ENCODE assay signal across 13 cellular contexts in genomic region chr4:110009526-110009925, GRCh38.
"Had no signal": no experiment of that assay in that cellular context is flagged by ENCODE, and none has a peak within 500 bp of the region (broad histone marks: within the 10 kb centered on the region; RNA-seq: fewer than 3 reads in every experiment).

No MANE protein-coding gene starts in this region.

- H3K36me3 Mint-ChIP-seq: activated naive CD8-positive, alpha-beta T cell; natural killer cell; stimulated activated memory B cell treated with anti-CD40 and anti-IgM and Interleukin-4, amounts not matched to agents 10 μg/mL and 1 μg/mL and 100 μg/mL, for 72 hours had no signal

- H3K4me1 Mint-ChIP-seq: natural killer cell; stimulated activated memory B cell treated with anti-CD40 and anti-IgM and Interleukin-4, amounts not matched to agents 10 μg/mL and 1 μg/mL and 100 μg/mL, for 72 hours had no signal

- H3K4me3 ChIP-seq: esophagus squamous epithelium, lung, pancreas had no signal

- H3K9me3 ChIP-seq: esophagus squamous epithelium, neutrophil, pancreas had no signal

- H3K27ac Mint-ChIP-seq: activated naive CD8-positive, alpha-beta T cell; natural killer cell; stimulated activated memory B cell treated with anti-CD40 and anti-IgM and Interleukin-4, amounts not matched to agents 10 μg/mL and 1 μg/mL and 100 μg/mL, for 72 hours had no signal

- H3K9me3 Mint-ChIP-seq: natural killer cell; stimulated activated memory B cell treated with anti-CD40 and anti-IgM and Interleukin-4, amounts not matched to agents 10 μg/mL and 1 μg/mL and 100 μg/mL, for 72 hours had no signal

- ATAC-seq: natural killer cell; pancreas; sciatic nerve; stimulated activated memory B cell treated with anti-CD40 and anti-IgM and Interleukin-4, amounts not matched to agents 10 μg/mL and 1 μg/mL and 100 μg/mL, for 72 hours had no signal

- H3K27me3 ChIP-seq: esophagus squamous epithelium, neutrophil, pancreas had no signal

- H3K27ac ChIP-seq: esophagus squamous epithelium, neutrophil, pancreas had no signal

- H3K36me3 ChIP-seq: esophagus squamous epithelium, neutrophil had no signal

- DNase-seq: activated CD4-positive, alpha-beta T cell treated with anti-CD3 and anti-CD28 coated beads, Interleukin-2, amount 50 U/mL, for 48 hours; activated T-cell treated with anti-CD3 and anti-CD28 coated beads for 4 hours; dermis blood vessel endothelial cell; effector memory CD4-positive, alpha-beta T cell; esophagus squamous epithelium; natural killer cell; pancreas; stimulated activated CD4-positive, alpha-beta T cell treated with anti-CD3 and anti-CD28 coated beads, Interleukin-4, amount 100 ng/mL, for 4 hours had no signal

- H3K4me1 ChIP-seq: pancreas had no signal

- H3K4me3 Mint-ChIP-seq: activated naive CD8-positive, alpha-beta T cell; natural killer cell; stimulated activated memory B cell treated with anti-CD40 and anti-IgM and Interleukin-4, amounts not matched to agents 10 μg/mL and 1 μg/mL and 100 μg/mL, for 72 hours had no signal
